In the genomic region with DNA sequence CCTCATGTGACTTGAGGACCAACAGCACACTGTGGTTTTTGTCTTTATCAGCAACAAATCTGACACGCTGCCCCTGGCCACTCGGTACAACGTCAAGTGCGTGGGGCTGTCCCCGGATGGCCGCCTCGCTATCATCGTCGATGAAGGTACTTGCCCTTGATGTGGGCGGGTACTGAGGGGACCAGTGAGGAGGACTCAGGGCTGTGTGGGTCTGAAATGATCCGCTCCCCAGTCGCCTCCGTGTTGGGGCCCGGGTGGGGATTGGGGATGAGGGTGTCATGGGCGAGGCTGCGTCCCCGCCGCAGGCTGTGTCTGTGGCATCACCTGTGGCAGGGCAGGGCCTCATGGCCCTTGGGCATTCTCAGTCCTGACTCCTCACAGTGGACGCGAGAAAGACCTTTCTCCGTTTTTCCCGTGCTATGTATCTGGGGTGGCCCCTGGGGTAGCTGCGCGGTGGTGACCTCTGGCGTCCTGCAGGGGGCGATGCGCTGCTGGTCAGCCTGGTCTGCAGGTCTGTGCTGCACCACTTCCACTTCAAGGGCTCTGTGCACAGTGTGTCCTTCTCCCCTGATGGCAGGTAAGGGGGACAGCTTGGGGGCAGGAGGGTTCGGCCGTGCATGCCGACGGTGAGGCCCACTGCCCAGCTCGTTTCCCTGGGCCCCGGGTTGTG, we compare ENCODE assay signal across 7 cellular contexts. TPM values are rescaled to one million over a fixed set of nuclear protein-coding genes. Genes with fewer than 3 reads are reported as not detected.
A peak's percentile ranks its signal among the peaks of the same experiment; 100 is the strongest.
DNase-seq lines count a peak whose midpoint lies in the region; ATAC-seq and TF ChIP-seq lines count a peak whose summit lies in the region.
"Not testable (repeated sequence)": the region's sequence is repeated elsewhere in the genome, so short reads cannot be mapped to it uniquely, and the experiment has no call there.

No MANE protein-coding gene starts in this region.

- H3K4me1 Mint-ChIP-seq in GM23338; WTC11; activated CD8-positive, alpha-beta T cell treated with anti-CD3 and anti-CD28 coated beads for 36 hours (ENCODE audit: low read depth); glutamatergic neuron (ENCODE audit: low read depth, unreplicated experiment); naive thymus-derived CD4-positive, alpha-beta T cell: not testable (repeated sequence)

- POLR2A ChIA-PET in WTC11 (lab: Charles Lee); activated CD8-positive, alpha-beta T cell treated with anti-CD3 and anti-CD28 coated beads for 36 hours (lab: Charles Lee); naive thymus-derived CD4-positive, alpha-beta T cell (lab: Charles Lee): not testable (repeated sequence)

- H3K4me3 ChIP-seq in GM06990 (replicated peaks; ENCODE audit: low read depth, low read length); GM23338; naive thymus-derived CD4-positive, alpha-beta T cell (ENCODE audit: low read length): not testable (repeated sequence)

- not testable (repeated sequence) for H3K27me3 Mint-ChIP-seq in GM23338 (ENCODE audit: insufficient read depth, low read depth, poor library complexity); WTC11 (ENCODE audit: low read depth); activated CD8-positive, alpha-beta T cell treated with anti-CD3 and anti-CD28 coated beads for 36 hours; glutamatergic neuron (ENCODE audit: unreplicated experiment); naive thymus-derived CD4-positive, alpha-beta T cell

- DNase-seq in GM06990 (ENCODE audit: extremely low read depth, insufficient read length); GM23338 (ENCODE audit: low spot score); activated CD8-positive, alpha-beta T cell treated with anti-CD3 and anti-CD28 coated beads for 36 hours; naive thymus-derived CD4-positive, alpha-beta T cell: not testable (repeated sequence)
- DNase-seq in WTC11 (ENCODE audit: low spot score) (peak; percentile 46), glutamatergic neuron (peak; percentile 21)
- DNase-seq in activated naive CD4-positive, alpha-beta T cell treated with anti-CD3 and anti-CD28 coated beads, Interleukin-2, amount 50 U/mL, for 72 hours (ENCODE audit: low spot score in 2 of 2) = peak in 1 of 2 donors; percentile 36

- H2AFZ ChIP-seq in GM23338 = not testable (repeated sequence)

- not testable (repeated sequence) for H3K9me2 ChIP-seq in GM23338 (ENCODE audit: insufficient read depth)

- H3K79me2 ChIP-seq in GM23338 (replicated peaks; ENCODE audit: insufficient read depth) = not testable (repeated sequence)

- not testable (repeated sequence) for H3K9me3 ChIP-seq in naive thymus-derived CD4-positive, alpha-beta T cell (ENCODE audit: control insufficient read depth in 2 of 3, low read length in 3 of 3)

- not testable (repeated sequence) for H3K4me1 ChIP-seq in GM23338 (ENCODE audit: insufficient read depth); naive thymus-derived CD4-positive, alpha-beta T cell (ENCODE audit: control insufficient read depth in 2 of 2, insufficient read depth in 2 of 2, low read length in 2 of 2)

- peak; percentile 6 for TF ChIP-seq CTCF in GM06990 (IDR thresholded peaks at IDR 0.05; ENCODE audit: insufficient read depth, low read length, poor library complexity, severe bottlenecking)
- peak in 1 of 2 experiments; percentile 31; a peak in 2 of 4 replicates for TF ChIP-seq CTCF in GM23338 (conservative IDR thresholded peaks at IDR 0.05; ENCODE audit: low read depth in 2 of 2)
- not testable (repeated sequence) for TF ChIP-seq CTCF in WTC11 (IDR thresholded peaks at IDR 0.05); activated CD8-positive, alpha-beta T cell treated with anti-CD3 and anti-CD28 coated beads for 36 hours (IDR thresholded peaks at IDR 0.05); glutamatergic neuron (IDR thresholded peaks at IDR 0.05; ENCODE audit: partially characterized antibody, unreplicated experiment)

- not testable (repeated sequence) for H3K27ac Mint-ChIP-seq in GM23338; WTC11; activated CD8-positive, alpha-beta T cell treated with anti-CD3 and anti-CD28 coated beads for 36 hours; activated naive CD4-positive, alpha-beta T cell treated with anti-CD3 and anti-CD28 coated beads, Interleukin-2, amount 50 U/mL, for 72 hours; glutamatergic neuron (ENCODE audit: unreplicated experiment); naive thymus-derived CD4-positive, alpha-beta T cell

- peak; percentile 96 for ATAC-seq in GM23338
- ATAC-seq in WTC11 = peak; percentile 82
- ATAC-seq in activated CD8-positive, alpha-beta T cell treated with anti-CD3 and anti-CD28 coated beads for 36 hours = peak; percentile 42
- ATAC-seq in activated naive CD4-positive, alpha-beta T cell treated with anti-CD3 and anti-CD28 coated beads, Interleukin-2, amount 50 U/mL, for 72 hours = peak; percentile 39 to 60
- peak; percentile 65 for ATAC-seq in naive thymus-derived CD4-positive, alpha-beta T cell

- H4K20me1 ChIP-seq in GM23338 (replicated peaks; ENCODE audit: insufficient read depth) = not testable (repeated sequence)

- H3K27ac ChIP-seq in GM23338 (ENCODE audit: low read depth); naive thymus-derived CD4-positive, alpha-beta T cell (ENCODE audit: low read depth, low read length): not testable (repeated sequence)

- not testable (repeated sequence) for H3F3A ChIP-seq in GM23338 (replicated peaks; ENCODE audit: low read depth)

- H3K36me3 Mint-ChIP-seq in GM23338 (ENCODE audit: low read depth); WTC11; activated CD8-positive, alpha-beta T cell treated with anti-CD3 and anti-CD28 coated beads for 36 hours (ENCODE audit: low read depth); activated naive CD4-positive, alpha-beta T cell treated with anti-CD3 and anti-CD28 coated beads, Interleukin-2, amount 50 U/mL, for 72 hours; glutamatergic neuron (ENCODE audit: unreplicated experiment); naive thymus-derived CD4-positive, alpha-beta T cell: not testable (repeated sequence)

- not testable (repeated sequence) for H3K36me3 ChIP-seq in GM06990 (ENCODE audit: control insufficient read depth, insufficient read depth, low read length); GM23338 (ENCODE audit: insufficient read depth); naive thymus-derived CD4-positive, alpha-beta T cell (ENCODE audit: control insufficient read depth in 2 of 3, insufficient read depth in 3 of 3, low read length in 3 of 3)

- not testable (repeated sequence) for H3K4me3 Mint-ChIP-seq in GM23338; WTC11; activated CD8-positive, alpha-beta T cell treated with anti-CD3 and anti-CD28 coated beads for 36 hours; glutamatergic neuron (ENCODE audit: unreplicated experiment); naive thymus-derived CD4-positive, alpha-beta T cell

- intact Hi-C loops in activated CD8-positive, alpha-beta T cell treated with anti-CD3 and anti-CD28 coated beads for 36 hours (cut with micrococcal nuclease); naive thymus-derived CD4-positive, alpha-beta T cell (cut with micrococcal nuclease): not testable (repeated sequence)

- CTCF ChIA-PET in WTC11 (lab: Charles Lee); activated CD8-positive, alpha-beta T cell treated with anti-CD3 and anti-CD28 coated beads for 36 hours (lab: Charles Lee); naive thymus-derived CD4-positive, alpha-beta T cell (lab: Charles Lee): not testable (repeated sequence)

- not testable (repeated sequence) for H3K4me2 ChIP-seq in GM23338

- not testable (repeated sequence) for H3K9me3 Mint-ChIP-seq in GM23338; WTC11; activated CD8-positive, alpha-beta T cell treated with anti-CD3 and anti-CD28 coated beads for 36 hours; activated naive CD4-positive, alpha-beta T cell treated with anti-CD3 and anti-CD28 coated beads, Interleukin-2, amount 50 U/mL, for 72 hours; glutamatergic neuron (ENCODE audit: unreplicated experiment); naive thymus-derived CD4-positive, alpha-beta T cell

- H3K27me3 ChIP-seq in GM06990 (replicated peaks; ENCODE audit: control insufficient read depth, insufficient read depth, low read length); GM23338 (ENCODE audit: insufficient read depth); naive thymus-derived CD4-positive, alpha-beta T cell (ENCODE audit: control insufficient read depth in 2 of 2, insufficient read depth in 2 of 2, low read length in 2 of 2): not testable (repeated sequence)

RNA-seq across cellular contexts. Expression of a gene that starts 6.6 kb away (rescaled TPM):
- 59.2 and 64.9 TPM in 2 replicates for total RNA-seq in GM23338 (2014; rRNA removed; shearing (Covaris generic))
- polyA plus RNA-seq in GM23338 (2016; fragmentation: Nextera tagmentation; extraction: Ambion mirVana) = 17.6 and 18.2 TPM in 2 replicates
- total RNA-seq in WTC11 (2021) (30.6 to 41.6 TPM (median 36.3 TPM) in 3 replicates), glutamatergic neuron (ENCODE audit: unreplicated experiment) (22.1 TPM)
- 10 to 100 TPM in 1 of 2 experiments, 1 to 10 TPM in 1; 9.3 to 10.1 TPM for total RNA-seq in activated CD8-positive, alpha-beta T cell treated with anti-CD3 and anti-CD28 coated beads for 36 hours
- 10 to 100 TPM; 38.6 to 51.6 TPM for total RNA-seq in activated naive CD4-positive, alpha-beta T cell treated with anti-CD3 and anti-CD28 coated beads, Interleukin-2, amount 50 U/mL, for 72 hours
- 10 to 100 TPM; 12.0 to 42.3 (median 23.0) TPM for total RNA-seq in naive thymus-derived CD4-positive, alpha-beta T cell
- 10 to 100 TPM in 1 of 2 donors, 1 to 10 TPM in 1; 8.7 to 17.9 TPM for polyA plus RNA-seq in naive thymus-derived CD4-positive, alpha-beta T cell

RNA-seq across cellular contexts. Expression of a gene that starts 19.6 kb away (rescaled TPM):
- 43.4 and 58.4 TPM in 2 replicates for total RNA-seq in GM23338 (2014; rRNA removed; shearing (Covaris generic))
- polyA plus RNA-seq in GM23338 (2016; fragmentation: Nextera tagmentation; extraction: Ambion mirVana) = 37.5 and 44.1 TPM in 2 replicates
- total RNA-seq in WTC11 (2021) (29.5 to 39.0 TPM (median 32.9 TPM) in 3 replicates), glutamatergic neuron (ENCODE audit: unreplicated experiment) (64.6 TPM)
- 10 to 100 TPM; 10.3 to 11.8 TPM for total RNA-seq in activated CD8-positive, alpha-beta T cell treated with anti-CD3 and anti-CD28 coated beads for 36 hours
- 10 to 100 TPM; 35.3 to 76.8 TPM for total RNA-seq in activated naive CD4-positive, alpha-beta T cell treated with anti-CD3 and anti-CD28 coated beads, Interleukin-2, amount 50 U/mL, for 72 hours
- total RNA-seq in naive thymus-derived CD4-positive, alpha-beta T cell = 10 to 100 TPM; 13.3 to 47.8 (median 46.5) TPM
- polyA plus RNA-seq in naive thymus-derived CD4-positive, alpha-beta T cell = 10 to 100 TPM; 51.2 to 56.8 TPM

Comparison
In these comparisons a context has a peak if more than half of its experiments do, and no peak if none do; other contexts are left out.
1. ATAC-seq: peak in every context shown above with its lines; median percentile 96 in GM23338; 82 in WTC11; 65 in naive thymus-derived CD4-positive, alpha-beta T cell; 50 in activated naive CD4-positive, alpha-beta T cell treated with anti-CD3 and anti-CD28 coated beads, Interleukin-2, amount 50 U/mL, for 72 hours; 42 in activated CD8-positive, alpha-beta T cell treated with anti-CD3 and anti-CD28 coated beads for 36 hours.